In the genomic region with DNA sequence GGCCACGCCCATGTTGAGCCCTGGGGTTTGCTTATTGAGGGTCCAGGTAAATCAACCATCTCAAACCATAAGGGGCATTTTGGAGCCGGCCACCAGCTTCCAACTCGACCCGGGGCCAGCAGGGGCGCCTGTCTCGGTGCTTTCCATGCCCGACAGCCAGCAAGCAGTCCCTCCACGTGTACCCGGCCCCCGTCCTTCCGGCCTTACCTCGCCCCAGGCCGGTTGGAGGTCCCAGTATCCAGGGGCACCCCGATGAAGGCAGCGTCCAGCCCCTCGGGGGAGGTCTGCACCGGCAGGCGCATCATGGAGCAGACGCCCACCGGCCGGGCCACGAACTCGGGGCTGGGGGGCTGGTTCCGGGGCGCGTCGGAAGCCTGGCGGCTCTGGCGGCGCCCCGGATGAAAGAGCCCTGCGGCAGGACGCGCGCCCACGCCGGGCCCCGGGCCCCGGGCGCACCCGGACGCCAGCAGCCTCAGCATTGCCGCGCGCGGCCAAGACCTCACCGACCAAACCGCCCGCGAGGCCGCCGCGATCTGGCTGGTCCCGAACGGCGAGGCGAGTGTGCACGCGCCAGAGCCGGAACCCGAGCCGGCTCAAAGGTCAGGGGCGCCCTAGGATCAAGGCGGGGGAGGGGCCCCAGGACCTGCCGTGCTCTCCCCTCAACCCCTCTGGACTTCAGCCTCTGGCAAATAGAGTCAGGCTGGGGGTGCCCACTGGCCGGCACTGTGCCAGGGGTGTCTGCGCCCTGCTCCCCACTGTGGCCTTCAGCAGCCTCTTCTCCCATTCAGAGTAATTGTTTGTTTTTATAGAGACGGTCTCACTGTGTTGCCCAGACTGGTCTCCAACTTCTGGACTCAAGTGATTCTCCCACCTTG, we compare ENCODE assay signal across 8 cellular contexts. TPM values are rescaled to one million over a fixed set of nuclear protein-coding genes. Genes with fewer than 3 reads are reported as not detected.
A peak's percentile ranks its signal among the peaks of the same experiment; 100 is the strongest.
DNase-seq lines count a peak whose midpoint lies in the region; ATAC-seq, FAIRE-seq and TF ChIP-seq lines count a peak whose summit lies in the region.

A gene with protein sequence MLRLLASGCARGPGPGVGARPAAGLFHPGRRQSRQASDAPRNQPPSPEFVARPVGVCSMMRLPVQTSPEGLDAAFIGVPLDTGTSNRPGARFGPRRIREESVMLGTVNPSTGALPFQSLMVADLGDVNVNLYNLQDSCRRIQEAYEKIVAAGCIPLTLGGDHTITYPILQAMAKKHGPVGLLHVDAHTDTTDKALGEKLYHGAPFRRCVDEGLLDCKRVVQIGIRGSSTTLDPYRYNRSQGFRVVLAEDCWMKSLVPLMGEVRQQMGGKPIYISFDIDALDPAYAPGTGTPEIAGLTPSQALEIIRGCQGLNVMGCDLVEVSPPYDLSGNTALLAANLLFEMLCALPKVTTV (minus strand): TSS at position 563 of the 875 bp plus-strand sequence. CDS start 84 bp downstream, at position 479.

- H3K36me3 ChIP-seq in keratinocyte (ENCODE audit: control insufficient read depth in 2 of 2, extremely low read depth in 1 of 2, insufficient read depth in 2 of 2, low read length in 2 of 2) = no peaks in the 10 kb centered on the region

- FAIRE-seq in GM12892 (lab: Jason Lieb, UNC) (peak; percentile 24), keratinocyte (lab: Jason Lieb, UNC) (no peak)

- peak within 1 kb of the TSS; percentile 61 for H3K9ac ChIP-seq in keratinocyte (ENCODE audit: control insufficient read depth, extremely low read depth, insufficient read depth, low read length)

- H3K27ac ChIP-seq in keratinocyte (ENCODE audit: control insufficient read depth, insufficient read depth, low read length) = no peak within 1 kb of the TSS

- no peaks in the 10 kb centered on the region for H3K9me1 ChIP-seq in keratinocyte (ENCODE audit: control insufficient read depth, extremely low read depth, insufficient read depth, low read length)

- TF ChIP-seq CTCF in astrocyte of the spinal cord (IDR thresholded peaks at IDR 0.05; ENCODE audit: low read depth, low read length) = peak; percentile 50
- TF ChIP-seq CTCF in keratinocyte (optimal IDR thresholded peaks at IDR 0.05 in 1 of 3, IDR thresholded peaks at IDR 0.05 in 1 of 3, conservative IDR thresholded peaks at IDR 0.05 in 1 of 3; ENCODE audit: extremely low read depth in 1 of 3, insufficient read depth in 2 of 3, low read length in 3 of 3) = peak in 1 of 3 experiments; percentile 19

- H3K79me2 ChIP-seq in keratinocyte (ENCODE audit: control insufficient read depth, insufficient read depth, low read length) = no peaks in the 10 kb centered on the region

- no peaks in the 10 kb centered on the region for H3K9me3 ChIP-seq in keratinocyte (ENCODE audit: control insufficient read depth, low read depth, low read length)

- H2AFZ ChIP-seq in keratinocyte (ENCODE audit: control insufficient read depth, low read length) = peak within 1 kb of the TSS; percentile 70

- H3K27me3 ChIP-seq in keratinocyte (ENCODE audit: control insufficient read depth, extremely low read depth, insufficient read depth, low read length) = no peaks in the 10 kb centered on the region

- H3K4me1 ChIP-seq in keratinocyte (ENCODE audit: control insufficient read depth, extremely low read depth, insufficient read depth, low read length) = no peaks in the 10 kb centered on the region

- no peaks in the 10 kb centered on the region for H4K20me1 ChIP-seq in keratinocyte (ENCODE audit: control insufficient read depth, extremely low read depth, insufficient read depth, low read length)

- dilution Hi-C loops in keratinocyte (cut with MboI; ENCODE audit: extremely low pct_ligation_motif_present, low sequenced_read_pairs) = no loop called here

- peak within 1 kb of the TSS; percentile 54 for H3K4me2 ChIP-seq in keratinocyte (ENCODE audit: control insufficient read depth, extremely low read depth, insufficient read depth, low read depth, low read length)

- peak within 1 kb of the TSS; percentile 40 for H3K4me3 ChIP-seq in astrocyte of the spinal cord (ENCODE audit: low read depth, low read length)
- peak within 1 kb of the TSS; percentile 13 to 63 (median 21) for H3K4me3 ChIP-seq in keratinocyte (ENCODE audit: control insufficient read depth in 2 of 3, extremely low read depth in 1 of 3, insufficient read depth in 2 of 3, low read depth in 1 of 3, low read length in 3 of 3)

- in situ Hi-C loops in astrocyte of the spinal cord (cut with HindIII; ENCODE audit: low sequenced_read_pairs) = no loop called here

- peak; percentile 49 for ATAC-seq in HG03108 (IDR thresholded peaks at IDR 0.05; ENCODE audit: unreplicated experiment)
- no peak for ATAC-seq in GM21367 (IDR thresholded peaks at IDR 0.05; ENCODE audit: unreplicated experiment)

- TF ChIP-seq POLR2A in GM12892 (IDR thresholded peaks at IDR 0.05; ENCODE audit: low read depth, low read length) = no peak; the same call in 1 of the 2 replicates

- DNase-seq in GM12892 (ENCODE audit: insufficient read length) = peak; percentile 74
- peak in 4 of 5 experiments; percentile 29 to 73 (median 46) for DNase-seq in T-helper 2 cell
- DNase-seq in astrocyte of the spinal cord (ENCODE audit: low read depth, low spot score) = no peak
- no peak for DNase-seq in keratinocyte (ENCODE audit: low read depth, low spot score)
- DNase-seq in stimulated activated CD4-positive, alpha-beta T cell treated with anti-CD3 and anti-CD28 coated beads, Interleukin-4, amount 100 ng/mL, for 24 hours = peak; percentile 72
- DNase-seq in NCI-H226 = no peak

RNA-seq across cellular contexts. Expression of the gene that starts here (rescaled TPM):
- 3.3 TPM for polyA plus RNA-seq in GM12892 (2012; ENCODE audit: missing spikeins)
- polyA plus RNA-seq in keratinocyte = 0.18 to 0.46 TPM (median 0.21 TPM) in 3 replicates
- polyA plus RNA-seq in keratinocyte (2011; ENCODE audit: low read depth) = not detected
- polyA plus RNA-seq in keratinocyte (2011; cell fraction: cytosol; rRNA removed) = 0.18 and 0.29 TPM in 2 replicates
- 0.15 TPM in 1 of 2 replicates, not detected in the other for polyA plus RNA-seq in keratinocyte (2011; cell fraction: nucleus; rRNA removed)
- polyA plus RNA-seq in keratinocyte (2012; ENCODE audit: low replicate concordance) = 0.14 and 0.39 TPM in 2 replicates
- polyA minus RNA-seq in keratinocyte = 0.23 to 0.69 TPM (median 0.45 TPM) in 3 replicates
- not detected for polyA minus RNA-seq in keratinocyte (2011; cell fraction: cytosol; rRNA and poly(A)+ RNA removed)
- 0.21 and 0.47 TPM in 2 replicates for polyA minus RNA-seq in keratinocyte (2011; cell fraction: nucleus; rRNA and poly(A)+ RNA removed)

Comparison
In these comparisons a context has a peak if more than half of its experiments do, and no peak if none do; other contexts are left out.
1. DNase-seq: peak in GM12892 (single experiment), T-helper 2 cell (4 of 5) and stimulated activated CD4-positive, alpha-beta T cell treated with anti-CD3 and anti-CD28 coated beads, Interleukin-4, amount 100 ng/mL, for 24 hours (single experiment); none in astrocyte of the spinal cord (single experiment), keratinocyte (single experiment) and NCI-H226 (single experiment).